ENCODE assay signal across 27 cellular contexts in genomic region chr5:9445989-9446388, GRCh38.
DNase-seq lines count a peak whose midpoint lies in the region; ATAC-seq and TF ChIP-seq lines count a peak whose summit lies in the region.
"Had no signal": no experiment of that assay in that cellular context is flagged by ENCODE, and none has a peak within 500 bp of the region (broad histone marks: within the 10 kb centered on the region; RNA-seq: fewer than 3 reads in every experiment).

No MANE protein-coding gene starts in this region.

- DNase-seq in AG08395 (ENCODE audit: low spot score) (peak; percentile 19), M059J (ENCODE audit: low read depth) (peak; percentile 50), fibroblast of lung (ENCODE audit: low read depth in 2 of 2) (peak; percentile 26 to 49), neural progenitor cell (ENCODE audit: low spot score) (no peak), HuH-7 (ENCODE audit: low spot score) (no peak)
- no peak for DNase-seq in activated naive CD4-positive, alpha-beta T cell treated with anti-CD3 and anti-CD28 coated beads, Interleukin-2, amount 10 ng/mL, durations not matched to agents 7 days and 5 days
- DNase-seq: activated CD8-positive, alpha-beta memory T cell treated with anti-CD3 and anti-CD28 coated beads for 24 hours; activated effector memory CD4-positive, alpha-beta T cell treated with anti-CD3 and anti-CD28 coated beads, Interleukin-2, amount 50 U/mL, for 16 hours; activated naive CD8-positive, alpha-beta T cell treated with anti-CD3 and anti-CD28 coated beads, Interleukin-2, amount 10 ng/mL, durations not matched to agents 7 days and 5 days; cerebellar nuclear complex; foreskin keratinocyte; KG1; naive B cell; NCI-H1436; NCI-H446; NCI-H774; nucleus accumbens; stimulated activated CD4-positive, alpha-beta T cell treated with anti-CD3 and anti-CD28 coated beads, Interleukin-4, amount 100 ng/mL, for 1 hour; substantia nigra; T-helper 2 cell; upper lobe of left lung had no signal

- H3K4me2 ChIP-seq in fibroblast of lung (ENCODE audit: extremely low read depth, insufficient read depth, low read length) (no peak overlapping the region), neural progenitor cell (peak overlapping the region; percentile 27)
- H3K4me2 ChIP-seq: BLaER1, hepatocyte had no signal

- H3K4me3 ChIP-seq in fibroblast of lung (replicated peaks in 1 of 4; ENCODE audit: control extremely low read depth in 1 of 4, insufficient read depth in 1 of 4, low read depth in 3 of 4, low read length in 4 of 4) (no peak overlapping the region), neural progenitor cell (no peak overlapping the region)
- H3K4me3 ChIP-seq: BLaER1, HAP-1, hepatocyte, upper lobe of left lung had no signal

- no peaks in the 10 kb centered on the region for H4K20me1 ChIP-seq in fibroblast of lung (ENCODE audit: control insufficient read depth, extremely low read depth, insufficient read depth, low read length)
- H4K20me1 ChIP-seq in neural progenitor cell (ENCODE audit: low read depth): no peaks in the 10 kb centered on the region
- H4K20me1 ChIP-seq: BLaER1 had no signal

- H3K9me3 ChIP-seq in fibroblast of lung (ENCODE audit: control insufficient read depth, insufficient read depth, low read depth, low read length) (no peaks in the 10 kb centered on the region), neural progenitor cell (ENCODE audit: low read depth) (peaks cover 12% of the 10 kb centered on the region)
- H3K9me3 ChIP-seq: HAP-1, upper lobe of left lung had no signal

- H3K79me2 ChIP-seq in fibroblast of lung (ENCODE audit: control insufficient read depth, insufficient read depth, low read length) (peaks cover 3% of the 10 kb centered on the region), neural progenitor cell (ENCODE audit: low read depth) (no peaks in the 10 kb centered on the region)

- no peak overlapping the region for H2AFZ ChIP-seq in fibroblast of lung (ENCODE audit: low read length)
- no peak overlapping the region for H2AFZ ChIP-seq in neural progenitor cell (replicated peaks)
- H2AFZ ChIP-seq: hepatocyte had no signal

- H3K27ac Mint-ChIP-seq in neural progenitor cell: no peak overlapping the region
- no peak overlapping the region for H3K27ac Mint-ChIP-seq in activated naive CD4-positive, alpha-beta T cell treated with anti-CD3 and anti-CD28 coated beads, Interleukin-2, amount 10 ng/mL, durations not matched to agents 7 days and 5 days
- H3K27ac Mint-ChIP-seq: activated naive CD8-positive, alpha-beta T cell treated with anti-CD3 and anti-CD28 coated beads, Interleukin-2, amount 10 ng/mL, durations not matched to agents 7 days and 5 days; naive B cell had no signal

- no peak overlapping the region for H3K4me3 Mint-ChIP-seq in neural progenitor cell
- H3K4me3 Mint-ChIP-seq in activated naive CD4-positive, alpha-beta T cell treated with anti-CD3 and anti-CD28 coated beads, Interleukin-2, amount 10 ng/mL, durations not matched to agents 7 days and 5 days: no peak overlapping the region
- H3K4me3 Mint-ChIP-seq: activated naive CD8-positive, alpha-beta T cell treated with anti-CD3 and anti-CD28 coated beads, Interleukin-2, amount 10 ng/mL, durations not matched to agents 7 days and 5 days; naive B cell had no signal

- peaks cover 15% of the 10 kb centered on the region for H3K36me3 Mint-ChIP-seq in neural progenitor cell
- no peaks in the 10 kb centered on the region for H3K36me3 Mint-ChIP-seq in activated naive CD4-positive, alpha-beta T cell treated with anti-CD3 and anti-CD28 coated beads, Interleukin-2, amount 10 ng/mL, durations not matched to agents 7 days and 5 days
- H3K36me3 Mint-ChIP-seq: activated naive CD8-positive, alpha-beta T cell treated with anti-CD3 and anti-CD28 coated beads, Interleukin-2, amount 10 ng/mL, durations not matched to agents 7 days and 5 days; naive B cell had no signal

- H3K36me3 ChIP-seq in fibroblast of lung (ENCODE audit: control insufficient read depth, insufficient read depth, low read length): no peaks in the 10 kb centered on the region
- no peaks in the 10 kb centered on the region for H3K36me3 ChIP-seq in neural progenitor cell
- H3K36me3 ChIP-seq: BLaER1, HAP-1, upper lobe of left lung had no signal

- H3K27me3 ChIP-seq in fibroblast of lung (ENCODE audit: control insufficient read depth, insufficient read depth, low read length): no peaks in the 10 kb centered on the region
- H3K27me3 ChIP-seq in neural progenitor cell: no peaks in the 10 kb centered on the region
- H3K27me3 ChIP-seq: BLaER1, foreskin keratinocyte, hepatocyte, upper lobe of left lung had no signal

- CTCF ChIA-PET in activated naive CD4-positive, alpha-beta T cell treated with anti-CD3 and anti-CD28 coated beads, Interleukin-2, amount 10 ng/mL, durations not matched to agents 7 days and 5 days (lab: Charles Lee): no interaction called here

- H3K4me1 ChIP-seq in fibroblast of lung (ENCODE audit: control insufficient read depth, extremely low read depth, insufficient read depth, low read length) (peaks cover 2% of the 10 kb centered on the region), neural progenitor cell (peaks cover 16% of the 10 kb centered on the region)
- H3K4me1 ChIP-seq: BLaER1, HAP-1, upper lobe of left lung had no signal

- H3K4me1 Mint-ChIP-seq in neural progenitor cell: peaks cover 3% of the 10 kb centered on the region
- no peaks in the 10 kb centered on the region for H3K4me1 Mint-ChIP-seq in activated naive CD4-positive, alpha-beta T cell treated with anti-CD3 and anti-CD28 coated beads, Interleukin-2, amount 10 ng/mL, durations not matched to agents 7 days and 5 days
- H3K4me1 Mint-ChIP-seq: activated naive CD8-positive, alpha-beta T cell treated with anti-CD3 and anti-CD28 coated beads, Interleukin-2, amount 10 ng/mL, durations not matched to agents 7 days and 5 days; naive B cell had no signal

- H3K27me3 Mint-ChIP-seq in neural progenitor cell (ENCODE audit: insufficient read depth, low read depth): no peaks in the 10 kb centered on the region
- no peaks in the 10 kb centered on the region for H3K27me3 Mint-ChIP-seq in activated naive CD4-positive, alpha-beta T cell treated with anti-CD3 and anti-CD28 coated beads, Interleukin-2, amount 10 ng/mL, durations not matched to agents 7 days and 5 days
- H3K27me3 Mint-ChIP-seq: activated naive CD8-positive, alpha-beta T cell treated with anti-CD3 and anti-CD28 coated beads, Interleukin-2, amount 10 ng/mL, durations not matched to agents 7 days and 5 days; naive B cell had no signal

- H3K9ac ChIP-seq in fibroblast of lung (ENCODE audit: insufficient read depth, low read length): no peak overlapping the region
- H3K9ac ChIP-seq in neural progenitor cell: no peak overlapping the region
- H3K9ac ChIP-seq: BLaER1 had no signal

- peaks cover 20% of the 10 kb centered on the region for H3K9me3 Mint-ChIP-seq in neural progenitor cell
- peaks cover 5% of the 10 kb centered on the region for H3K9me3 Mint-ChIP-seq in activated naive CD4-positive, alpha-beta T cell treated with anti-CD3 and anti-CD28 coated beads, Interleukin-2, amount 10 ng/mL, durations not matched to agents 7 days and 5 days

- H3K27ac ChIP-seq in fibroblast of lung (ENCODE audit: insufficient read depth, low read length) (no peak overlapping the region), neural progenitor cell (peak overlapping the region; percentile 37)
- H3K27ac ChIP-seq: BLaER1, foreskin keratinocyte, hepatocyte, upper lobe of left lung had no signal

- no peak for TF ChIP-seq CTCF in fibroblast of lung (conservative IDR thresholded peaks at IDR 0.05 in 1 of 2, IDR thresholded peaks at IDR 0.05 in 1 of 2; ENCODE audit: low read depth in 1 of 2, low read length in 2 of 2)
- TF ChIP-seq CTCF in neural progenitor cell (IDR thresholded peaks at IDR 0.05): no peak

- ATAC-seq in HG02885 (IDR thresholded peaks at IDR 0.05; ENCODE audit: poor library complexity, unreplicated experiment) (no peak), HG02571 (IDR thresholded peaks at IDR 0.05; ENCODE audit: unreplicated experiment) (no peak)
- ATAC-seq: foreskin keratinocyte, left lobe of liver had no signal

- H3F3A ChIP-seq in neural progenitor cell (ENCODE audit: low read depth): no peaks in the 10 kb centered on the region

Comparison
In these comparisons a context has a peak if more than half of its experiments do, and no peak if none do; other contexts are left out.
1. DNase-seq: peak in AG08395 (single experiment), M059J (single experiment) and fibroblast of lung (2 of 2); none in neural progenitor cell (single experiment), HuH-7 (single experiment) and activated naive CD4-positive, alpha-beta T cell treated with anti-CD3 and anti-CD28 coated beads, Interleukin-2, amount 10 ng/mL, durations not matched to agents 7 days and 5 days (single experiment).